Comparison of ENCODE assay signal across 1 cellular context in the genomic region with DNA sequence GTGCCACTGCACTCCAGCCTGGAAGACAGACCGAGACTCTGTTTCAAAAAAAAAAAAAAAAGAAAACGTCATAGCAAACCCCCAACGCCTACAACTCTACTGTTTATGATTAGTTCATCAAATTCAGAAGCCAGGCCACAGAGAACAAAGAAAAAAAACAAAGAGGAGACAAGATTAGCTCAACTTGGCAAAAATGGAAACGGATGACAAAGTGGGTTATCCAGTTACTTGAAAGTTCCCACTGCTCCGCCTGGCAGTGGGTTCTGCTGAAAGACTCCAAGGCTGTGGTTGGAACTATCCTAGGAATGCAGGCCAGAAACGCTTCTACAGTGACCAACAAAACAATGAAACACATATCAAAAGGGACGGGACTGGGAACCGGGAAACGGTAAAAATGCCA.
TF ChIP-seq lines count a peak whose summit lies in the region.

No MANE protein-coding gene starts in this region.

TF ChIP-seq in HepG2, 621 proteins besides CTCF, POLR2A, EP300 and RAD21:
- TF ChIP-seq, protein P1, sequence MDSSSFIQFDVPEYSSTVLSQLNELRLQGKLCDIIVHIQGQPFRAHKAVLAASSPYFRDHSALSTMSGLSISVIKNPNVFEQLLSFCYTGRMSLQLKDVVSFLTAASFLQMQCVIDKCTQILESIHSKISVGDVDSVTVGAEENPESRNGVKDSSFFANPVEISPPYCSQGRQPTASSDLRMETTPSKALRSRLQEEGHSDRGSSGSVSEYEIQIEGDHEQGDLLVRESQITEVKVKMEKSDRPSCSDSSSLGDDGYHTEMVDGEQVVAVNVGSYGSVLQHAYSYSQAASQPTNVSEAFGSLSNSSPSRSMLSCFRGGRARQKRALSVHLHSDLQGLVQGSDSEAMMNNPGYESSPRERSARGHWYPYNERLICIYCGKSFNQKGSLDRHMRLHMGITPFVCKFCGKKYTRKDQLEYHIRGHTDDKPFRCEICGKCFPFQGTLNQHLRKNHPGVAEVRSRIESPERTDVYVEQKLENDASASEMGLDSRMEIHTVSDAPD (CRISPR knock-in tag; IDR thresholded peaks at IDR 0.05) = no peak
- TF ChIP-seq SRY (CRISPR knock-in tag; IDR thresholded peaks at IDR 0.05) (no peak), TOPORS (CRISPR knock-in tag; IDR thresholded peaks at IDR 0.05) (no peak), ZNF17 (CRISPR knock-in tag; IDR thresholded peaks at IDR 0.05) (no peak), SOX13 (IDR thresholded peaks at IDR 0.05) (no peak), SOX13 (CRISPR knock-in tag; conservative IDR thresholded peaks at IDR 0.05 in 1 of 2, IDR thresholded peaks at IDR 0.05 in 1 of 2) (no peak), SATB2 (CRISPR knock-in tag; IDR thresholded peaks at IDR 0.05) (no peak), ISX (CRISPR knock-in tag; conservative IDR thresholded peaks at IDR 0.05) (no peak), ZNF589 (CRISPR knock-in tag; conservative IDR thresholded peaks at IDR 0.05) (no peak), REL (CRISPR knock-in tag; conservative IDR thresholded peaks at IDR 0.05) (no peak), YEATS4 (CRISPR knock-in tag; IDR thresholded peaks at IDR 0.05; ENCODE audit: borderline replicate concordance) (no peak)
- TF ChIP-seq, protein P2, sequence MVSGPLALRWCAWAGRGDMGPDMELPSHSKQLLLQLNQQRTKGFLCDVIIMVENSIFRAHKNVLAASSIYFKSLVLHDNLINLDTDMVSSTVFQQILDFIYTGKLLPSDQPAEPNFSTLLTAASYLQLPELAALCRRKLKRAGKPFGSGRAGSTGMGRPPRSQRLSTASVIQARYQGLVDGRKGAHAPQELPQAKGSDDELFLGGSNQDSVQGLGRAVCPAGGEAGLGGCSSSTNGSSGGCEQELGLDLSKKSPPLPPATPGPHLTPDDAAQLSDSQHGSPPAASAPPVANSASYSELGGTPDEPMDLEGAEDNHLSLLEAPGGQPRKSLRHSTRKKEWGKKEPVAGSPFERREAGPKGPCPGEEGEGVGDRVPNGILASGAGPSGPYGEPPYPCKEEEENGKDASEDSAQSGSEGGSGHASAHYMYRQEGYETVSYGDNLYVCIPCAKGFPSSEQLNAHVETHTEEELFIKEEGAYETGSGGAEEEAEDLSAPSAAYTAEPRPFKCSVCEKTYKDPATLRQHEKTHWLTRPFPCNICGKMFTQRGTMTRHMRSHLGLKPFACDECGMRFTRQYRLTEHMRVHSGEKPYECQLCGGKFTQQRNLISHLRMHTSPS (CRISPR knock-in tag; IDR thresholded peaks at IDR 0.05; ENCODE audit: low read depth) = no peak
